In the genomic region with DNA sequence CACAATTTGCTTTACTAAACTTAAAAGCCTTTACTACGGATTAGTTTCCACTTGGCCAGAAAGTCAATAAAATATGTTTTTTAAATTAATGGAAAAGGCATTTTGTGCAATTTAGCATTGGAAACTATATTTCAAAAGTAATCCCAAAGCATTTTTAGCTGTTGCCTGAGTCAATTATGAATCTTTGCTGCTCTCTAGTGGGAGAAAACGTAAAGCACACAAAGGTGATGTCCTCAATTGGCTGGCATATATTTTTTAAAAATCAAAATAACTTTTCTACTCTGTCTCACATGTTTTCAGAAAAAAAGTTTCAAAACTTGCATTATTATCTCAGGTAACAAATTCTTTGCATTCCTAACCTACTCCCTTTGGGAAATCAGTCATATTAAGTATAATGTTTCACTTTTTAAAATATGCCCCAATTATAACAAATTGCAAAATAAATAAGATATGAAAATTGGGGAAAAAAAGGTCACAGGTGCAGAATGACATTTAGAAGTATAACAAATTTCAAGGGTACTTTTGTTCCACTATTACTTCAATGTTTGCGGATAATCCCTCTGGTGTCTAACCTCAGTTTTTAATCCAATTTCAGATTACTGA, we compare ENCODE assay signal across 1 cellular context.
TF ChIP-seq lines count a peak whose summit lies in the region.

No MANE protein-coding gene starts in this region.

TF ChIP-seq in H1, 55 proteins besides CTCF, POLR2A, EP300 and RAD21 (continued from another document):
- TF ChIP-seq, protein P1, sequence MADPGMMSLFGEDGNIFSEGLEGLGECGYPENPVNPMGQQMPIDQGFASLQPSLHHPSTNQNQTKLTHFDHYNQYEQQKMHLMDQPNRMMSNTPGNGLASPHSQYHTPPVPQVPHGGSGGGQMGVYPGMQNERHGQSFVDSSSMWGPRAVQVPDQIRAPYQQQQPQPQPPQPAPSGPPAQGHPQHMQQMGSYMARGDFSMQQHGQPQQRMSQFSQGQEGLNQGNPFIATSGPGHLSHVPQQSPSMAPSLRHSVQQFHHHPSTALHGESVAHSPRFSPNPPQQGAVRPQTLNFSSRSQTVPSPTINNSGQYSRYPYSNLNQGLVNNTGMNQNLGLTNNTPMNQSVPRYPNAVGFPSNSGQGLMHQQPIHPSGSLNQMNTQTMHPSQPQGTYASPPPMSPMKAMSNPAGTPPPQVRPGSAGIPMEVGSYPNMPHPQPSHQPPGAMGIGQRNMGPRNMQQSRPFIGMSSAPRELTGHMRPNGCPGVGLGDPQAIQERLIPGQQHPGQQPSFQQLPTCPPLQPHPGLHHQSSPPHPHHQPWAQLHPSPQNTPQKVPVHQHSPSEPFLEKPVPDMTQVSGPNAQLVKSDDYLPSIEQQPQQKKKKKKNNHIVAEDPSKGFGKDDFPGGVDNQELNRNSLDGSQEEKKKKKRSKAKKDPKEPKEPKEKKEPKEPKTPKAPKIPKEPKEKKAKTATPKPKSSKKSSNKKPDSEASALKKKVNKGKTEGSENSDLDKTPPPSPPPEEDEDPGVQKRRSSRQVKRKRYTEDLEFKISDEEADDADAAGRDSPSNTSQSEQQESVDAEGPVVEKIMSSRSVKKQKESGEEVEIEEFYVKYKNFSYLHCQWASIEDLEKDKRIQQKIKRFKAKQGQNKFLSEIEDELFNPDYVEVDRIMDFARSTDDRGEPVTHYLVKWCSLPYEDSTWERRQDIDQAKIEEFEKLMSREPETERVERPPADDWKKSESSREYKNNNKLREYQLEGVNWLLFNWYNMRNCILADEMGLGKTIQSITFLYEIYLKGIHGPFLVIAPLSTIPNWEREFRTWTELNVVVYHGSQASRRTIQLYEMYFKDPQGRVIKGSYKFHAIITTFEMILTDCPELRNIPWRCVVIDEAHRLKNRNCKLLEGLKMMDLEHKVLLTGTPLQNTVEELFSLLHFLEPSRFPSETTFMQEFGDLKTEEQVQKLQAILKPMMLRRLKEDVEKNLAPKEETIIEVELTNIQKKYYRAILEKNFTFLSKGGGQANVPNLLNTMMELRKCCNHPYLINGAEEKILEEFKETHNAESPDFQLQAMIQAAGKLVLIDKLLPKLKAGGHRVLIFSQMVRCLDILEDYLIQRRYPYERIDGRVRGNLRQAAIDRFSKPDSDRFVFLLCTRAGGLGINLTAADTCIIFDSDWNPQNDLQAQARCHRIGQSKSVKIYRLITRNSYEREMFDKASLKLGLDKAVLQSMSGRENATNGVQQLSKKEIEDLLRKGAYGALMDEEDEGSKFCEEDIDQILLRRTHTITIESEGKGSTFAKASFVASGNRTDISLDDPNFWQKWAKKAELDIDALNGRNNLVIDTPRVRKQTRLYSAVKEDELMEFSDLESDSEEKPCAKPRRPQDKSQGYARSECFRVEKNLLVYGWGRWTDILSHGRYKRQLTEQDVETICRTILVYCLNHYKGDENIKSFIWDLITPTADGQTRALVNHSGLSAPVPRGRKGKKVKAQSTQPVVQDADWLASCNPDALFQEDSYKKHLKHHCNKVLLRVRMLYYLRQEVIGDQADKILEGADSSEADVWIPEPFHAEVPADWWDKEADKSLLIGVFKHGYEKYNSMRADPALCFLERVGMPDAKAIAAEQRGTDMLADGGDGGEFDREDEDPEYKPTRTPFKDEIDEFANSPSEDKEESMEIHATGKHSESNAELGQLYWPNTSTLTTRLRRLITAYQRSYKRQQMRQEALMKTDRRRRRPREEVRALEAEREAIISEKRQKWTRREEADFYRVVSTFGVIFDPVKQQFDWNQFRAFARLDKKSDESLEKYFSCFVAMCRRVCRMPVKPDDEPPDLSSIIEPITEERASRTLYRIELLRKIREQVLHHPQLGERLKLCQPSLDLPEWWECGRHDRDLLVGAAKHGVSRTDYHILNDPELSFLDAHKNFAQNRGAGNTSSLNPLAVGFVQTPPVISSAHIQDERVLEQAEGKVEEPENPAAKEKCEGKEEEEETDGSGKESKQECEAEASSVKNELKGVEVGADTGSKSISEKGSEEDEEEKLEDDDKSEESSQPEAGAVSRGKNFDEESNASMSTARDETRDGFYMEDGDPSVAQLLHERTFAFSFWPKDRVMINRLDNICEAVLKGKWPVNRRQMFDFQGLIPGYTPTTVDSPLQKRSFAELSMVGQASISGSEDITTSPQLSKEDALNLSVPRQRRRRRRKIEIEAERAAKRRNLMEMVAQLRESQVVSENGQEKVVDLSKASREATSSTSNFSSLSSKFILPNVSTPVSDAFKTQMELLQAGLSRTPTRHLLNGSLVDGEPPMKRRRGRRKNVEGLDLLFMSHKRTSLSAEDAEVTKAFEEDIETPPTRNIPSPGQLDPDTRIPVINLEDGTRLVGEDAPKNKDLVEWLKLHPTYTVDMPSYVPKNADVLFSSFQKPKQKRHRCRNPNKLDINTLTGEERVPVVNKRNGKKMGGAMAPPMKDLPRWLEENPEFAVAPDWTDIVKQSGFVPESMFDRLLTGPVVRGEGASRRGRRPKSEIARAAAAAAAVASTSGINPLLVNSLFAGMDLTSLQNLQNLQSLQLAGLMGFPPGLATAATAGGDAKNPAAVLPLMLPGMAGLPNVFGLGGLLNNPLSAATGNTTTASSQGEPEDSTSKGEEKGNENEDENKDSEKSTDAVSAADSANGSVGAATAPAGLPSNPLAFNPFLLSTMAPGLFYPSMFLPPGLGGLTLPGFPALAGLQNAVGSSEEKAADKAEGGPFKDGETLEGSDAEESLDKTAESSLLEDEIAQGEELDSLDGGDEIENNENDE (IDR thresholded peaks at IDR 0.05; ENCODE audit: insufficient replicate concordance, low read length): no peak
- TF ChIP-seq YY1 (IDR thresholded peaks at IDR 0.05; ENCODE audit: low read depth, low read length) (no peak), CEBPB (IDR thresholded peaks at IDR 0.05; ENCODE audit: low read depth, low read length) (no peak), TAF7 (optimal IDR thresholded peaks at IDR 0.05; ENCODE audit: borderline replicate concordance, low read depth, low read length) (no peak), SIRT6 (IDR thresholded peaks at IDR 0.05; ENCODE audit: low read length) (no peak), BRCA1 (IDR thresholded peaks at IDR 0.05; ENCODE audit: low read depth, low read length) (no peak), KDM4A (IDR thresholded peaks at IDR 0.05; ENCODE audit: low read depth, low read length, severe bottlenecking) (no peak), RFX5 (IDR thresholded peaks at IDR 0.05; ENCODE audit: borderline replicate concordance, low read depth, low read length) (no peak), CHD1 (IDR thresholded peaks at IDR 0.05; ENCODE audit: low read depth, low read length) (no peak), KDM1A (IDR thresholded peaks at IDR 0.05; ENCODE audit: borderline replicate concordance, low read length) (no peak), TAF1 (IDR thresholded peaks at IDR 0.05; ENCODE audit: low read depth, low read length) (no peak), GABPA (IDR thresholded peaks at IDR 0.05; ENCODE audit: borderline replicate concordance, insufficient read depth, low read length) (no peak)
- TF ChIP-seq, protein P2, sequence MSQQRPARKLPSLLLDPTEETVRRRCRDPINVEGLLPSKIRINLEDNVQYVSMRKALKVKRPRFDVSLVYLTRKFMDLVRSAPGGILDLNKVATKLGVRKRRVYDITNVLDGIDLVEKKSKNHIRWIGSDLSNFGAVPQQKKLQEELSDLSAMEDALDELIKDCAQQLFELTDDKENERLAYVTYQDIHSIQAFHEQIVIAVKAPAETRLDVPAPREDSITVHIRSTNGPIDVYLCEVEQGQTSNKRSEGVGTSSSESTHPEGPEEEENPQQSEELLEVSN (IDR thresholded peaks at IDR 0.05): no peak
- TF ChIP-seq, protein P3, sequence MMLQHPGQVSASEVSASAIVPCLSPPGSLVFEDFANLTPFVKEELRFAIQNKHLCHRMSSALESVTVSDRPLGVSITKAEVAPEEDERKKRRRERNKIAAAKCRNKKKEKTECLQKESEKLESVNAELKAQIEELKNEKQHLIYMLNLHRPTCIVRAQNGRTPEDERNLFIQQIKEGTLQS (IDR thresholded peaks at IDR 0.05; ENCODE audit: insufficient read depth, low read depth, low read length): no peak
